18 cellular contexts compared by ENCODE assay signal in the genomic region with DNA sequence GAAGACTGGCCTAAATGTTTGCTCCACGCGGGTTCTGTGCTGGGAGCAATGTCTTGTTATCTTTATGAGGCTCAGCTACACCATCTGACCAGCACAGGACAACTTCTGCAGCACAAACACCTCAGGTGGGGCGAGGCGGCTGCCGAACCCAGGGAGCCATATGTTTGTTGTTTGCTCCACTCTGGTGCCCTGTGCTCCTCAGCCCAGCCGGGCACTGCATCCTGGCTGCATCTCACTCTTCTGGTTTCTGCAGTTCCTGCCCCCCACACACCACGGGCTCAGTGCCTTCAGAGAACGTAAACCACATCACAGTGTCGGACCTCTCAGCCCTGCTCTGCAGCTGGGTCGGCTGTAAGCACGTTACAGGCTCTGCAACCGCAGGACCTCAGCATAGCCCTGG. TPM values are rescaled to one million over a fixed set of nuclear protein-coding genes. Genes with fewer than 3 reads are reported as not detected.
DNase-seq lines count a peak whose midpoint lies in the region; ATAC-seq, FAIRE-seq and TF ChIP-seq lines count a peak whose summit lies in the region.
"Had no signal": no experiment of that assay in that cellular context is flagged by ENCODE, and none has a peak within 500 bp of the region (broad histone marks: within the 10 kb centered on the region; RNA-seq: fewer than 3 reads in every experiment).

No MANE protein-coding gene starts in this region.

- no peak for TF ChIP-seq CTCF in kidney (IDR thresholded peaks at IDR 0.05; ENCODE audit: borderline replicate concordance, extremely low read depth, insufficient read depth)
- no peak for TF ChIP-seq CTCF in WERI-Rb-1 (IDR thresholded peaks at IDR 0.05; ENCODE audit: low read depth, low read length)

- POLR2A ChIA-PET in activated CD4-positive, alpha-beta memory T cell treated with anti-CD3 and anti-CD28 coated beads, Interleukin-2, amount 10 ng/mL, durations not matched to agents 7 days and 5 days (lab: Charles Lee), result no interaction called here

- no peak overlapping the region for H3K27ac ChIP-seq in kidney (ENCODE audit: low read depth in 2 of 2, low read length in 2 of 2)
- no peak overlapping the region for H3K27ac ChIP-seq in WERI-Rb-1

- no peaks in the 10 kb centered on the region for H3K36me3 Mint-ChIP-seq in activated CD4-positive, alpha-beta memory T cell treated with anti-CD3 and anti-CD28 coated beads, Interleukin-2, amount 10 ng/mL, durations not matched to agents 7 days and 5 days (ENCODE audit: low read depth)
- H3K36me3 Mint-ChIP-seq: memory B cell had no signal

- H3K4me1 Mint-ChIP-seq in activated CD4-positive, alpha-beta memory T cell treated with anti-CD3 and anti-CD28 coated beads, Interleukin-2, amount 10 ng/mL, durations not matched to agents 7 days and 5 days, result peaks cover 8% of the 10 kb centered on the region
- H3K4me1 Mint-ChIP-seq: memory B cell had no signal

- CTCF ChIA-PET in activated CD4-positive, alpha-beta memory T cell treated with anti-CD3 and anti-CD28 coated beads, Interleukin-2, amount 10 ng/mL, durations not matched to agents 7 days and 5 days (lab: Charles Lee), result interaction anchor here (1.3 to 2.0 kb wide), 2 partner anchors 120 to 155 kb away, joined by 3 to 10 read pairs; no protein-coding TSS in a partner anchor

- DNase-seq in stimulated activated CD4-positive, alpha-beta T cell treated with anti-CD3 and anti-CD28 coated beads, Interleukin-1b, Interleukin-23, amount 100 ng/mL, for 48 hours, result peak; percentile 5
- DNase-seq in stimulated activated CD4-positive, alpha-beta T cell treated with anti-CD3 and anti-CD28 coated beads, Interleukin-12 subunit alpha, Interleukin-12 subunit beta, amount 100 ng/mL, for 4 hours, result no peak
- DNase-seq in activated CD4-positive, alpha-beta memory T cell treated with anti-CD3 and anti-CD28 coated beads, Interleukin-2, amount 10 ng/mL, durations not matched to agents 7 days and 5 days, result peak; percentile 47
- DNase-seq in kidney (peak; percentile 59), GF-D8 (lab: John Stamatoyannopoulos, UW) (no peak), middle frontal gyrus (ENCODE audit: extremely low spot score, low spot score) (no peak), WERI-Rb-1 (no peak), sciatic nerve (ENCODE audit: low spot score) (no peak)
- DNase-seq: DMS79 treated with DMSO at 0.1 percent for 48 hours; effector CD4-positive, alpha-beta T cell; NCI-H1092; NCI-H446 treated with DMSO at 0.1 percent for 48 hours; PC-3; SW 1271 had no signal

- intact Hi-C loops in kidney (cut with DNase I) (no loop called here), sciatic nerve (cut with DNase I) (no loop called here)

- no peaks in the 10 kb centered on the region for H3K27me3 ChIP-seq in WERI-Rb-1 (ENCODE audit: insufficient read depth, low read depth, severe bottlenecking)

- H3K36me3 ChIP-seq in kidney (ENCODE audit: control insufficient read depth in 1 of 2, insufficient read depth in 2 of 2, low read length in 2 of 2), result peaks cover 0 to 7% of the 10 kb centered on the region in 2 donors
- peaks cover 40% of the 10 kb centered on the region for H3K36me3 ChIP-seq in WERI-Rb-1

- no peaks in the 10 kb centered on the region for H3K9me3 Mint-ChIP-seq in activated CD4-positive, alpha-beta memory T cell treated with anti-CD3 and anti-CD28 coated beads, Interleukin-2, amount 10 ng/mL, durations not matched to agents 7 days and 5 days
- H3K9me3 Mint-ChIP-seq: memory B cell had no signal

- H3K9me3 ChIP-seq in kidney (ENCODE audit: control insufficient read depth in 1 of 2, low read length in 2 of 2) (no peaks in the 10 kb centered on the region), WERI-Rb-1 (ENCODE audit: severe bottlenecking) (no peaks in the 10 kb centered on the region)

- H3K9ac ChIP-seq in kidney (ENCODE audit: low read length in 2 of 2), result no peak overlapping the region

- peaks cover 0 to 2% of the 10 kb centered on the region in 2 donors for H3K4me1 ChIP-seq in kidney (ENCODE audit: control insufficient read depth in 1 of 2, insufficient read depth in 1 of 2, low read depth in 1 of 2, low read length in 2 of 2)

- FAIRE-seq in kidney (lab: Jason Lieb, UNC), result no peak
- FAIRE-seq: GM12878, urothelium cell line had no signal

- no peak overlapping the region for H3K4me3 ChIP-seq in kidney (ENCODE audit: low read length in 2 of 2)
- H3K4me3 ChIP-seq in WERI-Rb-1 (ENCODE audit: low read depth, low read length), result no peak overlapping the region
- H3K4me3 ChIP-seq: GM12878 had no signal

- no peak overlapping the region for H3K27ac Mint-ChIP-seq in activated CD4-positive, alpha-beta memory T cell treated with anti-CD3 and anti-CD28 coated beads, Interleukin-2, amount 10 ng/mL, durations not matched to agents 7 days and 5 days
- H3K27ac Mint-ChIP-seq: memory B cell had no signal

- H3K4me3 Mint-ChIP-seq in activated CD4-positive, alpha-beta memory T cell treated with anti-CD3 and anti-CD28 coated beads, Interleukin-2, amount 10 ng/mL, durations not matched to agents 7 days and 5 days, result no peak overlapping the region
- H3K4me3 Mint-ChIP-seq: memory B cell had no signal

- no peak for ATAC-seq in sciatic nerve
- ATAC-seq: GM12878, PC-3 had no signal

- H3K27me3 Mint-ChIP-seq in activated CD4-positive, alpha-beta memory T cell treated with anti-CD3 and anti-CD28 coated beads, Interleukin-2, amount 10 ng/mL, durations not matched to agents 7 days and 5 days, result peaks cover 6% of the 10 kb centered on the region

RNA-seq across cellular contexts. Expression of gene MXRA7, which starts 32.4 kb away (rescaled TPM):
- total RNA-seq in activated CD4-positive, alpha-beta memory T cell treated with anti-CD3 and anti-CD28 coated beads, Interleukin-2, amount 10 ng/mL, durations not matched to agents 7 days and 5 days, result 1 to 10 TPM; 7.5 to 8.5 TPM
- total RNA-seq in kidney (130 TPM), sciatic nerve (185 TPM)
- polyA plus RNA-seq in kidney (ENCODE audit: insufficient read depth, low read depth, low replicate concordance), result 72.4 TPM

RNA-seq across cellular contexts. Expression of gene ST6GALNAC1, which starts 34.8 kb away (rescaled TPM):
- 1 to 10 TPM; 3.1 to 4.0 TPM for total RNA-seq in activated CD4-positive, alpha-beta memory T cell treated with anti-CD3 and anti-CD28 coated beads, Interleukin-2, amount 10 ng/mL, durations not matched to agents 7 days and 5 days
- 0.31 TPM for total RNA-seq in kidney
- polyA plus RNA-seq in kidney (ENCODE audit: insufficient read depth, low read depth, low replicate concordance), result not detected
- 1.8 TPM for total RNA-seq in sciatic nerve
- total RNA-seq: fibroblast of villous mesenchyme had no signal
- polyA plus RNA-seq: GM12878 had no signal

RNA-seq across cellular contexts. Expression of gene JMJD6, which starts 48.1 kb away (rescaled TPM):
- 10 to 100 TPM; 66.8 to 68.0 TPM for total RNA-seq in activated CD4-positive, alpha-beta memory T cell treated with anti-CD3 and anti-CD28 coated beads, Interleukin-2, amount 10 ng/mL, durations not matched to agents 7 days and 5 days
- total RNA-seq in kidney (23.6 TPM), sciatic nerve (37.2 TPM)
- polyA plus RNA-seq in kidney (ENCODE audit: insufficient read depth, low read depth, low replicate concordance), result 34.3 TPM

RNA-seq across cellular contexts. Expression of gene METTL23, which starts 48.3 kb away (rescaled TPM):
- total RNA-seq in activated CD4-positive, alpha-beta memory T cell treated with anti-CD3 and anti-CD28 coated beads, Interleukin-2, amount 10 ng/mL, durations not matched to agents 7 days and 5 days, result 10 to 100 TPM; 43.0 to 48.0 TPM
- 38.2 TPM for total RNA-seq in kidney
- polyA plus RNA-seq in kidney (ENCODE audit: insufficient read depth, low read depth, low replicate concordance), result 53.0 TPM
- total RNA-seq in sciatic nerve, result 29.1 TPM

RNA-seq across cellular contexts. Expression of gene SRSF2, which starts 58.8 kb away (rescaled TPM):
- 100 to 1,000 TPM; 316 to 325 TPM for total RNA-seq in activated CD4-positive, alpha-beta memory T cell treated with anti-CD3 and anti-CD28 coated beads, Interleukin-2, amount 10 ng/mL, durations not matched to agents 7 days and 5 days
- total RNA-seq in kidney (155 TPM), sciatic nerve (154 TPM)
- polyA plus RNA-seq in kidney (ENCODE audit: insufficient read depth, low read depth, low replicate concordance), result 129 TPM

Comparison
In these comparisons a context has a peak if more than half of its experiments do, and no peak if none do; other contexts are left out.
1. DNase-seq: peak in stimulated activated CD4-positive, alpha-beta T cell treated with anti-CD3 and anti-CD28 coated beads, Interleukin-1b, Interleukin-23, amount 100 ng/mL, for 48 hours (single experiment), activated CD4-positive, alpha-beta memory T cell treated with anti-CD3 and anti-CD28 coated beads, Interleukin-2, amount 10 ng/mL, durations not matched to agents 7 days and 5 days (single experiment) and kidney (single experiment); none in stimulated activated CD4-positive, alpha-beta T cell treated with anti-CD3 and anti-CD28 coated beads, Interleukin-12 subunit alpha, Interleukin-12 subunit beta, amount 100 ng/mL, for 4 hours (single experiment), GF-D8 (single experiment), middle frontal gyrus (single experiment), WERI-Rb-1 (single experiment) and sciatic nerve (single experiment).
2. RNA of gene MXRA7, which starts 32.4 kb away (total RNA-seq): 185 TPM in sciatic nerve (single experiment) and 130 TPM in kidney (single experiment); 7.5 to 8.5 TPM in activated CD4-positive, alpha-beta memory T cell treated with anti-CD3 and anti-CD28 coated beads, Interleukin-2, amount 10 ng/mL, durations not matched to agents 7 days and 5 days; every median in the first group is over 10 times any median in the second.